8 cellular contexts compared by ENCODE assay signal in genomic region chr1:63522891-63523728, GRCh38. TPM values are rescaled to one million over a fixed set of nuclear protein-coding genes. Genes with fewer than 3 reads are reported as not detected.
DNase-seq lines count a peak whose midpoint lies in the region; ATAC-seq, FAIRE-seq and TF ChIP-seq lines count a peak whose summit lies in the region.

Gene EFCAB7, plus strand, starts transcription at chr1:63523525. Its CDS starts 2,048 bp downstream, at chr1:63525573.
Gene ITGB3BP, minus strand, starts transcription at chr1:63523225. Its CDS starts 92 bp downstream, at chr1:63523133.

- peak within 1 kb of the TSS; percentile 85 to 95 (median 91) for H3K27ac ChIP-seq in upper lobe of left lung

- 0 to 1% methylated on average over 30 to 49 of the region's 50 CpGs for WGBS in upper lobe of left lung, 2 donors

- H3K4me1 ChIP-seq in upper lobe of left lung, result peaks cover 9 to 21% (median 19%) of the 10 kb centered on the region in 4 donors

- intact Hi-C loops in left cardiac atrium (cut with DNase I), result no loop called here
- intact Hi-C loops in posterior cingulate gyrus (cut with DNase I), result no loop called here

- H3K4me3 ChIP-seq in upper lobe of left lung, result peak within 1 kb of the TSS; percentile 53 to 80 (median 65)

- TF ChIP-seq POLR2A in GM12892 (IDR thresholded peaks at IDR 0.05; ENCODE audit: low read depth, low read length) (peak; percentile 74; the same call in 1 of the 2 replicates), upper lobe of left lung (IDR thresholded peaks at IDR 0.05) (peak in 2 of 4 donors; percentile 35 to 56)

- H3K9me3 ChIP-seq in upper lobe of left lung, result no peaks in the 10 kb centered on the region

- FAIRE-seq in GM12892 (lab: Jason Lieb, UNC), result peak; percentile 74

- no peaks in the 10 kb centered on the region for H3K27me3 ChIP-seq in upper lobe of left lung

- H3K36me3 ChIP-seq in upper lobe of left lung, result peaks cover 0 to 9% (median 3%) of the 10 kb centered on the region in 4 donors

- TF ChIP-seq EP300 in upper lobe of left lung (IDR thresholded peaks at IDR 0.05), result no peak

- ATAC-seq in HG02798 (IDR thresholded peaks at IDR 0.05; ENCODE audit: poor library complexity, unreplicated experiment), result peak; percentile 90
- peak; percentile 94 to 97 for ATAC-seq in left cardiac atrium
- ATAC-seq in upper lobe of left lung (ENCODE audit: low FRiP score in 2 of 2), result peak; percentile 95 to 98

- DNase-seq in GM12892 (ENCODE audit: insufficient read length) (peak; percentile 27), NCI-H1417 treated with DMSO at 0.1 percent for 48 hours (lab: John Stamatoyannopoulos, UW) (peak; percentile 98), T follicular helper cell (ENCODE audit: low read depth) (peak; percentile 57), amniotic epithelial cell (ENCODE audit: low read depth) (peak; percentile 97), left cardiac atrium (peak; percentile 77), posterior cingulate gyrus (peak; percentile 75 to 97 (median 84)), upper lobe of left lung (peak; percentile 89 to 95)

- peak in 1 of 6 experiments; percentile 12 for TF ChIP-seq CTCF in upper lobe of left lung (IDR thresholded peaks at IDR 0.05)

RNA-seq across cellular contexts. Expression of gene EFCAB7, which starts in this region (rescaled TPM):
- polyA plus RNA-seq in GM12892 (2012; ENCODE audit: missing spikeins), result 9.2 TPM
- total RNA-seq in left cardiac atrium (10 to 100 TPM in 1 of 2 donors, 1 to 10 TPM in 1; 6.1 to 10.5 TPM), upper lobe of left lung (10 to 100 TPM in 2 of 6 donors, 1 to 10 TPM in 4; 2.1 to 20.4 (median 4.7) TPM)

RNA-seq across cellular contexts. Expression of gene ITGB3BP, which starts in this region (rescaled TPM):
- polyA plus RNA-seq in GM12892 (2012; ENCODE audit: missing spikeins), result 77.8 TPM
- total RNA-seq in left cardiac atrium, result 1 to 10 TPM; 6.4 to 8.3 TPM
- total RNA-seq in upper lobe of left lung, result 10 to 100 TPM in 3 of 6 donors, 1 to 10 TPM in 3; 8.2 to 14.7 (median 10.4) TPM

Comparison
In these comparisons a context has a peak if more than half of its experiments do, and no peak if none do; other contexts are left out.
1. Peak in every context shown above with its lines: DNase-seq, ATAC-seq, H3K4me3 ChIP-seq and H3K27ac ChIP-seq.
2. DNase-seq: peak in every context shown above with its lines; median percentile 98 in NCI-H1417 treated with DMSO at 0.1 percent for 48 hours; 97 in amniotic epithelial cell; 92 in upper lobe of left lung; 84 in posterior cingulate gyrus; 77 in left cardiac atrium; 57 in T follicular helper cell; 27 in GM12892.